ENCODE assay signal across 8 cellular contexts in genomic region chr3:9249273-9250192, GRCh38. TPM values are rescaled to one million over a fixed set of nuclear protein-coding genes. Genes with fewer than 3 reads are reported as not detected.
DNase-seq lines count a peak whose midpoint lies in the region; ATAC-seq and TF ChIP-seq lines count a peak whose summit lies in the region.

Gene SRGAP3, minus strand, starts transcription at chr3:9249646. Its CDS starts 695 bp downstream, at chr3:9248951.

- no peaks in the 10 kb centered on the region for H3K27me3 ChIP-seq in prostate gland (replicated peaks; ENCODE audit: insufficient read depth)

- peak; percentile 81 for TF ChIP-seq POLR2A in prostate gland (IDR thresholded peaks at IDR 0.05)

- WGBS in prostate gland = 2% methylated on average over 28 of the region's 28 CpGs
- 4% methylated on average over 28 of the region's 28 CpGs for WGBS in urinary bladder

- peak; percentile 99 for ATAC-seq in HG02763 (IDR thresholded peaks at IDR 0.05; ENCODE audit: unreplicated experiment)
- ATAC-seq in left ventricle myocardium superior = peak; percentile 94

- no peaks in the 10 kb centered on the region for H3K36me3 ChIP-seq in prostate gland
- no peaks in the 10 kb centered on the region for H3K36me3 ChIP-seq in urinary bladder (ENCODE audit: insufficient read depth)

- H3K4me3 ChIP-seq in prostate gland (peak within 1 kb of the TSS; percentile 40 to 41), urinary bladder (ENCODE audit: low read depth, low read length) (peak within 1 kb of the TSS; percentile 32)

- DNase-seq in NCI-H1417 treated with DMSO at 0.1 percent for 48 hours (lab: John Stamatoyannopoulos, UW) (peak; percentile 54), T follicular helper cell (ENCODE audit: low read depth) (peak; percentile 66), amygdala (lab: John Stamatoyannopoulos, UW) (peak in 54 of 56 donors; percentile 39 to 96 (median 83)), left ventricle myocardium superior (peak; percentile 85), prostate gland (ENCODE audit: low spot score) (peak; percentile 91)

- TF ChIP-seq CTCF in GM12872 (IDR thresholded peaks at IDR 0.05; ENCODE audit: insufficient read depth, low read depth, low read length) = peak; percentile 52
- peak in 2 of 4 experiments; percentile 67 to 76 for TF ChIP-seq CTCF in prostate gland (IDR thresholded peaks at IDR 0.05)

- H3K4me1 ChIP-seq in prostate gland (replicated peaks) = no peaks in the 10 kb centered on the region
- H3K4me1 ChIP-seq in urinary bladder (ENCODE audit: insufficient read depth) = no peaks in the 10 kb centered on the region

- no peaks in the 10 kb centered on the region for H3K9me3 ChIP-seq in prostate gland

- peak within 1 kb of the TSS; percentile 21 to 26 for H3K27ac ChIP-seq in prostate gland
- H3K27ac ChIP-seq in urinary bladder (ENCODE audit: low read depth) = no peak within 1 kb of the TSS

- intact Hi-C loops in left ventricle myocardium superior (cut with micrococcal nuclease) (no loop called here), prostate gland (cut with DNase I) (loop anchor here (5.0 kb wide), 1 partner anchor 107 kb away; no protein-coding TSS in a partner anchor)

RNA-seq across cellular contexts. Expression of gene SRGAP3, which starts in this region (rescaled TPM):
- total RNA-seq in left ventricle myocardium superior (6.4 TPM), prostate gland (10 to 100 TPM; 23.6 to 50.3 TPM), urinary bladder (21.4 TPM)
- 3.1 TPM for polyA plus RNA-seq in urinary bladder
